In the genomic region with DNA sequence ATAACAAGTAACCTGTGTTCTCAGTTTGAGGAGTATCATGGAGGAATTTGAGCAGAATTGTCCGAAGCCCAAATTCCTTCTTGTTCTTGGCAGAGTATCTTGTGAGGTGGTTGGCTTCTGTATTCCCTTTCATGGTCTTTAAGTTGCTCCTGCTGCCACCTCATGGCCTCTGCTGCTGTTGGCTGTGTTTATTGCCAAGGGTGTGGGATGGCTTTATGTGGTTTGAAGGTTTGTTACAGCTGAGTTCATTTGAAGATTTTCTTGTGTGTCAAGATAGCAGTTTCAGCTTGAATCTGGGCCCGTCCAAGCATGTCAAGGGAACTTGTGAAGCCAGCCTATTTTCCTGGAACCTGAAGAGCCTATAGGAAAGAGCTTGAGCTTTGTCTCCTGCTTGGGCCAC, we compare ENCODE assay signal across 1 cellular context.
TF ChIP-seq lines count a peak whose summit lies in the region.

No MANE protein-coding gene starts in this region.

TF ChIP-seq in SK-N-SH treated with all-trans-retinoic acid at 6 μM for 48 hours, 23 proteins besides CTCF, POLR2A, EP300 and RAD21 (continued from another document):
- TF ChIP-seq, protein P1, sequence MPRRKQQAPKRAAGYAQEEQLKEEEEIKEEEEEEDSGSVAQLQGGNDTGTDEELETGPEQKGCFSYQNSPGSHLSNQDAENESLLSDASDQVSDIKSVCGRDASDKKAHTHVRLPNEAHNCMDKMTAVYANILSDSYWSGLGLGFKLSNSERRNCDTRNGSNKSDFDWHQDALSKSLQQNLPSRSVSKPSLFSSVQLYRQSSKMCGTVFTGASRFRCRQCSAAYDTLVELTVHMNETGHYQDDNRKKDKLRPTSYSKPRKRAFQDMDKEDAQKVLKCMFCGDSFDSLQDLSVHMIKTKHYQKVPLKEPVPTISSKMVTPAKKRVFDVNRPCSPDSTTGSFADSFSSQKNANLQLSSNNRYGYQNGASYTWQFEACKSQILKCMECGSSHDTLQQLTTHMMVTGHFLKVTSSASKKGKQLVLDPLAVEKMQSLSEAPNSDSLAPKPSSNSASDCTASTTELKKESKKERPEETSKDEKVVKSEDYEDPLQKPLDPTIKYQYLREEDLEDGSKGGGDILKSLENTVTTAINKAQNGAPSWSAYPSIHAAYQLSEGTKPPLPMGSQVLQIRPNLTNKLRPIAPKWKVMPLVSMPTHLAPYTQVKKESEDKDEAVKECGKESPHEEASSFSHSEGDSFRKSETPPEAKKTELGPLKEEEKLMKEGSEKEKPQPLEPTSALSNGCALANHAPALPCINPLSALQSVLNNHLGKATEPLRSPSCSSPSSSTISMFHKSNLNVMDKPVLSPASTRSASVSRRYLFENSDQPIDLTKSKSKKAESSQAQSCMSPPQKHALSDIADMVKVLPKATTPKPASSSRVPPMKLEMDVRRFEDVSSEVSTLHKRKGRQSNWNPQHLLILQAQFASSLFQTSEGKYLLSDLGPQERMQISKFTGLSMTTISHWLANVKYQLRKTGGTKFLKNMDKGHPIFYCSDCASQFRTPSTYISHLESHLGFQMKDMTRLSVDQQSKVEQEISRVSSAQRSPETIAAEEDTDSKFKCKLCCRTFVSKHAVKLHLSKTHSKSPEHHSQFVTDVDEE (CRISPR knock-in tag; IDR thresholded peaks at IDR 0.05), result no peak
- TF ChIP-seq BACH2 (CRISPR knock-in tag; IDR thresholded peaks at IDR 0.05; ENCODE audit: borderline replicate concordance) (no peak), TCF4 (CRISPR knock-in tag; IDR thresholded peaks at IDR 0.05; ENCODE audit: borderline replicate concordance) (no peak), RARB (CRISPR knock-in tag; IDR thresholded peaks at IDR 0.05) (no peak), GLIS3 (CRISPR knock-in tag; IDR thresholded peaks at IDR 0.05) (no peak), ZC3H10 (CRISPR knock-in tag; IDR thresholded peaks at IDR 0.05) (no peak)
- TF ChIP-seq, protein P2, sequence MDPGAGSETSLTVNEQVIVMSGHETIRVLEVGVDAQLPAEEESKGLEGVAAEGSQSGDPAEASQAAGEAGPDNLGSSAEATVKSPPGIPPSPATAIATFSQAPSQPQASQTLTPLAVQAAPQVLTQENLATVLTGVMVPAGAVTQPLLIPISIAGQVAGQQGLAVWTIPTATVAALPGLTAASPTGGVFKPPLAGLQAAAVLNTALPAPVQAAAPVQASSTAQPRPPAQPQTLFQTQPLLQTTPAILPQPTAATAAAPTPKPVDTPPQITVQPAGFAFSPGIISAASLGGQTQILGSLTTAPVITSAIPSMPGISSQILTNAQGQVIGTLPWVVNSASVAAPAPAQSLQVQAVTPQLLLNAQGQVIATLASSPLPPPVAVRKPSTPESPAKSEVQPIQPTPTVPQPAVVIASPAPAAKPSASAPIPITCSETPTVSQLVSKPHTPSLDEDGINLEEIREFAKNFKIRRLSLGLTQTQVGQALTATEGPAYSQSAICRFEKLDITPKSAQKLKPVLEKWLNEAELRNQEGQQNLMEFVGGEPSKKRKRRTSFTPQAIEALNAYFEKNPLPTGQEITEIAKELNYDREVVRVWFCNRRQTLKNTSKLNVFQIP (CRISPR knock-in tag; IDR thresholded peaks at IDR 0.05; ENCODE audit: borderline replicate concordance, low read depth), result no peak
- TF ChIP-seq, protein P3, sequence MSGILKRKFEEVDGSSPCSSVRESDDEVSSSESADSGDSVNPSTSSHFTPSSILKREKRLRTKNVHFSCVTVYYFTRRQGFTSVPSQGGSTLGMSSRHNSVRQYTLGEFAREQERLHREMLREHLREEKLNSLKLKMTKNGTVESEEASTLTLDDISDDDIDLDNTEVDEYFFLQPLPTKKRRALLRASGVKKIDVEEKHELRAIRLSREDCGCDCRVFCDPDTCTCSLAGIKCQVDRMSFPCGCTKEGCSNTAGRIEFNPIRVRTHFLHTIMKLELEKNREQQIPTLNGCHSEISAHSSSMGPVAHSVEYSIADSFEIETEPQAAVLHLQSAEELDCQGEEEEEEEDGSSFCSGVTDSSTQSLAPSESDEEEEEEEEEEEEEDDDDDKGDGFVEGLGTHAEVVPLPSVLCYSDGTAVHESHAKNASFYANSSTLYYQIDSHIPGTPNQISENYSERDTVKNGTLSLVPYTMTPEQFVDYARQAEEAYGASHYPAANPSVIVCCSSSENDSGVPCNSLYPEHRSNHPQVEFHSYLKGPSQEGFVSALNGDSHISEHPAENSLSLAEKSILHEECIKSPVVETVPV (CRISPR knock-in tag; IDR thresholded peaks at IDR 0.05), result no peak
- TF ChIP-seq, protein P4, sequence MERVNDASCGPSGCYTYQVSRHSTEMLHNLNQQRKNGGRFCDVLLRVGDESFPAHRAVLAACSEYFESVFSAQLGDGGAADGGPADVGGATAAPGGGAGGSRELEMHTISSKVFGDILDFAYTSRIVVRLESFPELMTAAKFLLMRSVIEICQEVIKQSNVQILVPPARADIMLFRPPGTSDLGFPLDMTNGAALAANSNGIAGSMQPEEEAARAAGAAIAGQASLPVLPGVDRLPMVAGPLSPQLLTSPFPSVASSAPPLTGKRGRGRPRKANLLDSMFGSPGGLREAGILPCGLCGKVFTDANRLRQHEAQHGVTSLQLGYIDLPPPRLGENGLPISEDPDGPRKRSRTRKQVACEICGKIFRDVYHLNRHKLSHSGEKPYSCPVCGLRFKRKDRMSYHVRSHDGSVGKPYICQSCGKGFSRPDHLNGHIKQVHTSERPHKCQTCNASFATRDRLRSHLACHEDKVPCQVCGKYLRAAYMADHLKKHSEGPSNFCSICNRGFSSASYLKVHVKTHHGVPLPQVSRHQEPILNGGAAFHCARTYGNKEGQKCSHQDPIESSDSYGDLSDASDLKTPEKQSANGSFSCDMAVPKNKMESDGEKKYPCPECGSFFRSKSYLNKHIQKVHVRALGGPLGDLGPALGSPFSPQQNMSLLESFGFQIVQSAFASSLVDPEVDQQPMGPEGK (CRISPR knock-in tag; IDR thresholded peaks at IDR 0.05; ENCODE audit: borderline replicate concordance), result no peak
